In the genomic region with DNA sequence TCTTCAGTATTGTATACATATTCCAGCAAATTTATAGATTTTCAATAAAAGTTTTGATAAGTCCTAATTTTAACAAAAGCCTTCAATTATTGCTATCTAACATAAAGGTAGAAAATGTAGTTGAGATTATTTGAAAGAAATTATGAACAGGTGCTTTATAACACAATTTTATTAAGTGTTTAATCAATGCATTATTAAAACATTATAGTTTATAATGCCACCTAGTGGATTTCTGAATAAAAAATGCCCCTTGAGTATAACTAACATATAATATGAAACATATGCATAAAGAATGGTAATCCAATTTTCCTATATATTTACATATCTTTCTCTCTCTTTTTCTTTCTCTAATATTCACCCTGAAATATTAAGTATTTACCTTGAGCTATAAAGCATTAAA, we compare ENCODE assay signal across 13 cellular contexts.
DNase-seq lines count a peak whose midpoint lies in the region; ATAC-seq, FAIRE-seq and TF ChIP-seq lines count a peak whose summit lies in the region.
"Had no signal": no experiment of that assay in that cellular context is flagged by ENCODE, and none has a peak within 500 bp of the region (broad histone marks: within the 10 kb centered on the region; RNA-seq: fewer than 3 reads in every experiment).

No MANE protein-coding gene starts in this region.

- TF ChIP-seq CTCF in cardiac muscle cell (IDR thresholded peaks at IDR 0.05; ENCODE audit: low read depth, low read length) (peak; percentile 18), endothelial cell of umbilical vein (IDR thresholded peaks at IDR 0.05; ENCODE audit: extremely low read depth in 1 of 2, insufficient read depth in 1 of 2, low read depth in 1 of 2, low read length in 2 of 2) (no peak), smooth muscle cell (IDR thresholded peaks at IDR 0.05; ENCODE audit: borderline replicate concordance, insufficient read depth, poor library complexity, severe bottlenecking) (peak; percentile 40), transverse colon (IDR thresholded peaks at IDR 0.05) (peak in 2 of 5 experiments; percentile 13 to 20), H9 (conservative IDR thresholded peaks at IDR 0.05) (no peak), brain microvascular endothelial cell (IDR thresholded peaks at IDR 0.05; ENCODE audit: low read depth, low read length, missing control alignments) (no peak)

- H3K56ac ChIP-seq in H9 (ENCODE audit: insufficient read length, low read depth, low read length) = no peak overlapping the region

- no peak overlapping the region for H2AK5ac ChIP-seq in H9 (ENCODE audit: insufficient read length, low read length)

- H3K36me3 Mint-ChIP-seq in H9 (ENCODE audit: insufficient read depth in 1 of 3, low read depth in 3 of 3) = peaks cover 0 to 13% (median 8%) of the 10 kb centered on the region in 3 experiments; a peak in 4 of 7 replicates

- no peaks in the 10 kb centered on the region for H3K4me1 ChIP-seq in cardiac muscle cell (ENCODE audit: low read depth)
- no peaks in the 10 kb centered on the region for H3K4me1 ChIP-seq in endothelial cell of umbilical vein (ENCODE audit: control insufficient read depth, extremely low read depth, insufficient read depth, low read length)
- no peaks in the 10 kb centered on the region for H3K4me1 ChIP-seq in smooth muscle cell (ENCODE audit: low read depth)
- no peaks in the 10 kb centered on the region for H3K4me1 ChIP-seq in transverse colon
- H3K4me1 ChIP-seq in H9 (ENCODE audit: insufficient read depth, low read length) = no peaks in the 10 kb centered on the region; the same call in 1 of the 2 replicates

- intact Hi-C loops in left cardiac atrium (cut with DNase I) (loop anchor here in 1 of 2 donors (5.0 kb wide), 1 partner anchor 1710 kb away; a partner anchor contains a TSS), endothelial cell of umbilical vein (cut with micrococcal nuclease) (loop anchor here (1.0 to 5.0 kb wide), 3 partner anchors 571 to 1712 kb away; no protein-coding TSS in a partner anchor), transverse colon (cut with DNase I; ENCODE audit: low total_unique reads) (no loop called here)

- DNase-seq in cardiac muscle cell (ENCODE audit: low read depth in 1 of 2, low spot score in 1 of 2) (peak in 1 of 2 donors; percentile 11), left cardiac atrium (no peak), NCI-H748 (lab: John Stamatoyannopoulos, UW; ENCODE audit: unreplicated experiment) (peak; percentile 36), endothelial cell of umbilical vein (ENCODE audit: low read depth, low spot score) (peak; percentile 2), smooth muscle cell (lab: John Stamatoyannopoulos, UW; ENCODE audit: unreplicated experiment) (no peak), transverse colon (no peak), H9 (no peak), brain microvascular endothelial cell (no peak)
- DNase-seq: central memory CD4-positive, alpha-beta T cell; naive thymus-derived CD8-positive, alpha-beta T cell; NCI-H774; stimulated activated CD4-positive, alpha-beta T cell treated with anti-CD3 and anti-CD28 coated beads, Interleukin-1b, Interleukin-23, amount 100 ng/mL, for 48 hours; stimulated activated naive CD8-positive, alpha-beta T cell treated with anti-CD3 and anti-CD28 coated beads, Interleukin-15, amount 100 ng/mL, for 72 hours had no signal

- no peak for TF ChIP-seq EP300 in transverse colon (IDR thresholded peaks at IDR 0.05; ENCODE audit: low read depth)

- H3K4me2 ChIP-seq in endothelial cell of umbilical vein (ENCODE audit: insufficient read depth, low read length) (no peak overlapping the region), smooth muscle cell (no peak overlapping the region), H9 (ENCODE audit: insufficient read depth, insufficient read length, low read length) (no peak overlapping the region)

- no peak overlapping the region for H2BK12ac ChIP-seq in H9 (ENCODE audit: insufficient read length, low read depth, low read length)

- no peaks in the 10 kb centered on the region for H3F3A ChIP-seq in smooth muscle cell (ENCODE audit: low read depth)

- H2AFZ ChIP-seq in endothelial cell of umbilical vein (ENCODE audit: low read depth, low read length) = no peak overlapping the region
- no peak overlapping the region for H2AFZ ChIP-seq in smooth muscle cell (ENCODE audit: low read depth)
- no peak overlapping the region for H2AFZ ChIP-seq in H9 (ENCODE audit: low read length)

- no peaks in the 10 kb centered on the region for H3K9me1 ChIP-seq in endothelial cell of umbilical vein (replicated peaks; ENCODE audit: control insufficient read depth, extremely low read depth, insufficient read depth, low read length)

- no peak overlapping the region for H4K8ac ChIP-seq in H9 (replicated peaks; ENCODE audit: insufficient read length, low read depth, low read length)

- H3K27me3 Mint-ChIP-seq in H9 (ENCODE audit: low read depth) = no peaks in the 10 kb centered on the region
- H3K27me3 Mint-ChIP-seq: stimulated activated naive CD8-positive, alpha-beta T cell treated with anti-CD3 and anti-CD28 coated beads, Interleukin-15, amount 100 ng/mL, for 72 hours had no signal

- no peak overlapping the region for H3K18ac ChIP-seq in H9 (ENCODE audit: insufficient read length, low read depth, low read length)

- H4K5ac ChIP-seq in H9 (ENCODE audit: insufficient read length, low read depth, low read length) = no peak overlapping the region

- H3K36me3 ChIP-seq in cardiac muscle cell (no peaks in the 10 kb centered on the region), endothelial cell of umbilical vein (ENCODE audit: control insufficient read depth in 2 of 2, extremely low read depth in 1 of 2, insufficient read depth in 2 of 2, low read length in 2 of 2) (no peaks in the 10 kb centered on the region), smooth muscle cell (ENCODE audit: low read depth) (no peaks in the 10 kb centered on the region), transverse colon (no peaks in the 10 kb centered on the region), brain microvascular endothelial cell (replicated peaks) (no peaks in the 10 kb centered on the region)

- H3K79me2 ChIP-seq in endothelial cell of umbilical vein (ENCODE audit: control insufficient read depth, insufficient read depth, low read length) = no peaks in the 10 kb centered on the region
- H3K79me2 ChIP-seq in smooth muscle cell (ENCODE audit: low read depth) = no peaks in the 10 kb centered on the region
- no peaks in the 10 kb centered on the region for H3K79me2 ChIP-seq in H9 (ENCODE audit: insufficient read depth, low read length)

- in situ Hi-C loops in transverse colon (cut with MboI; ENCODE audit: low pct_ligation_motif_present in 1 of 4, low pct_unique_long_range_greater_than_20kb in 1 of 4, low sequenced_read_pairs in 3 of 4) = no loop called here
- in situ Hi-C loops in brain microvascular endothelial cell (cut with HindIII; ENCODE audit: low pct_ligation_motif_present, low sequenced_read_pairs) = no loop called here

- no peak overlapping the region for H3K23ac ChIP-seq in H9 (ENCODE audit: insufficient read length, low read depth, low read length)

- no peak overlapping the region for H3K4ac ChIP-seq in H9 (ENCODE audit: low read depth, low read length)

- no peaks in the 10 kb centered on the region for H3K79me1 ChIP-seq in H9 (ENCODE audit: insufficient read depth, low read depth, low read length, poor library complexity, severe bottlenecking)

- no peak overlapping the region for H3K4me3 Mint-ChIP-seq in H9
- H3K4me3 Mint-ChIP-seq: naive thymus-derived CD8-positive, alpha-beta T cell; stimulated activated naive CD8-positive, alpha-beta T cell treated with anti-CD3 and anti-CD28 coated beads, Interleukin-15, amount 100 ng/mL, for 72 hours had no signal

- H4K91ac ChIP-seq in H9 (ENCODE audit: insufficient read length, low read depth, low read length) = no peak overlapping the region

- H3K14ac ChIP-seq in H9 (ENCODE audit: insufficient read depth, low read length) = no peak overlapping the region

- H3K4me1 Mint-ChIP-seq in H9 = peaks cover 13 to 16% of the 10 kb centered on the region in 2 experiments
- H3K4me1 Mint-ChIP-seq: naive thymus-derived CD8-positive, alpha-beta T cell; stimulated activated naive CD8-positive, alpha-beta T cell treated with anti-CD3 and anti-CD28 coated beads, Interleukin-15, amount 100 ng/mL, for 72 hours had no signal

- CTCF ChIA-PET in endothelial cell of umbilical vein (lab: Charles Lee) = interaction anchor here (0.7 to 2.6 kb wide), 6 partner anchors 571 to 1871 kb away, joined by 3 to 33 read pairs (median 4); a partner anchor contains a TSS

- H3K9me3 ChIP-seq in cardiac muscle cell (ENCODE audit: low read depth) (no peaks in the 10 kb centered on the region), endothelial cell of umbilical vein (replicated peaks; ENCODE audit: control insufficient read depth, insufficient read depth, low read length) (no peaks in the 10 kb centered on the region), smooth muscle cell (replicated peaks; ENCODE audit: low read depth) (no peaks in the 10 kb centered on the region), transverse colon (no peaks in the 10 kb centered on the region), H9 (ENCODE audit: control insufficient read depth, low read depth, low read length) (no peaks in the 10 kb centered on the region)

- no peak for ATAC-seq in left cardiac atrium
- ATAC-seq: naive thymus-derived CD8-positive, alpha-beta T cell; stimulated activated naive CD8-positive, alpha-beta T cell treated with anti-CD3 and anti-CD28 coated beads, Interleukin-15, amount 100 ng/mL, for 72 hours had no signal

- no peak overlapping the region for H3K27ac Mint-ChIP-seq in H9
- H3K27ac Mint-ChIP-seq: naive thymus-derived CD8-positive, alpha-beta T cell; stimulated activated naive CD8-positive, alpha-beta T cell treated with anti-CD3 and anti-CD28 coated beads, Interleukin-15, amount 100 ng/mL, for 72 hours had no signal

- H3K27me3 ChIP-seq in cardiac muscle cell (no peaks in the 10 kb centered on the region), endothelial cell of umbilical vein (ENCODE audit: control insufficient read depth in 2 of 2, insufficient read depth in 2 of 2, low read length in 2 of 2) (no peaks in the 10 kb centered on the region), smooth muscle cell (ENCODE audit: low read depth) (no peaks in the 10 kb centered on the region), transverse colon (no peaks in the 10 kb centered on the region), H9 (ENCODE audit: insufficient read depth, low read length) (no peaks in the 10 kb centered on the region), brain microvascular endothelial cell (replicated peaks) (no peaks in the 10 kb centered on the region)

- H3K9ac ChIP-seq in endothelial cell of umbilical vein (replicated peaks; ENCODE audit: extremely low read depth, insufficient read depth, low read length) = no peak overlapping the region
- no peak overlapping the region for H3K9ac ChIP-seq in smooth muscle cell (ENCODE audit: low read depth)
- H3K9ac ChIP-seq in H9 (ENCODE audit: extremely low read depth, insufficient read length, low read length) = no peak overlapping the region

- H3K27ac ChIP-seq in cardiac muscle cell (no peak overlapping the region), endothelial cell of umbilical vein (ENCODE audit: insufficient read depth, low read depth, low read length) (no peak overlapping the region), smooth muscle cell (ENCODE audit: low read depth) (no peak overlapping the region), transverse colon (no peak overlapping the region), H9 (ENCODE audit: insufficient read length, low read depth, low read length) (no peak overlapping the region), brain microvascular endothelial cell (no peak overlapping the region)

- dilution Hi-C loops in endothelial cell of umbilical vein (cut with MboI; ENCODE audit: extremely low pct_ligation_motif_present, low sequenced_read_pairs) = no loop called here

- no peak overlapping the region for H2BK5ac ChIP-seq in H9 (ENCODE audit: insufficient read length, low read length)

- POLR2A ChIA-PET in endothelial cell of umbilical vein (lab: Charles Lee) = no interaction called here

- no peaks in the 10 kb centered on the region for H3K23me2 ChIP-seq in H9 (ENCODE audit: insufficient read length, low read depth, low read length, poor library complexity, severe bottlenecking)

- TF ChIP-seq POLR2A in endothelial cell of umbilical vein (IDR thresholded peaks at IDR 0.05; ENCODE audit: low read depth, low read length) = no peak
- no peak for TF ChIP-seq POLR2A in transverse colon (IDR thresholded peaks at IDR 0.05)

- no peaks in the 10 kb centered on the region for H4K20me1 ChIP-seq in endothelial cell of umbilical vein (replicated peaks; ENCODE audit: control insufficient read depth, extremely low read depth, insufficient read depth, low read length)
- H4K20me1 ChIP-seq in smooth muscle cell (ENCODE audit: low read depth) = no peaks in the 10 kb centered on the region
- H4K20me1 ChIP-seq in H9 (ENCODE audit: control insufficient read depth, insufficient read depth, insufficient read length) = no peaks in the 10 kb centered on the region

- no peak overlapping the region for H2BK20ac ChIP-seq in H9 (ENCODE audit: low read depth, low read length, poor library complexity, severe bottlenecking)

- peaks cover 7 to 8% of the 10 kb centered on the region in 2 experiments for H3K9me3 Mint-ChIP-seq in H9
- H3K9me3 Mint-ChIP-seq: stimulated activated naive CD8-positive, alpha-beta T cell treated with anti-CD3 and anti-CD28 coated beads, Interleukin-15, amount 100 ng/mL, for 72 hours had no signal

- BruUV-seq in endothelial cell of umbilical vein (replicated peaks; lab: Mats Ljungman, UMichigan) = no TSS peak

- no peak overlapping the region for H3T11ph ChIP-seq in H9 (ENCODE audit: low read length)

- H2BK15ac ChIP-seq in H9 (ENCODE audit: low read depth, low read length) = no peak overlapping the region

- FAIRE-seq in endothelial cell of umbilical vein (lab: Jason Lieb, UNC) = no peak

- H3K4me3 ChIP-seq in cardiac muscle cell = no peak overlapping the region
- no peak overlapping the region for H3K4me3 ChIP-seq in endothelial cell of umbilical vein (replicated peaks in 1 of 3; ENCODE audit: insufficient read depth in 1 of 3, low read depth in 1 of 3, low read length in 3 of 3)
- H3K4me3 ChIP-seq in smooth muscle cell = no peak overlapping the region
- H3K4me3 ChIP-seq in transverse colon = no peak overlapping the region
- H3K4me3 ChIP-seq in brain microvascular endothelial cell (ENCODE audit: low read depth, low read length) = no peak overlapping the region

- H2BK120ac ChIP-seq in H9 (ENCODE audit: low read depth, low read length, poor library complexity, severe bottlenecking) = no peak overlapping the region

Comparison
In these comparisons a context has a peak if more than half of its experiments do, and no peak if none do; other contexts are left out.
1. DNase-seq: peak in NCI-H748 (single experiment) and endothelial cell of umbilical vein (single experiment); none in left cardiac atrium (single experiment), smooth muscle cell (single experiment), transverse colon (single experiment), H9 (single experiment) and brain microvascular endothelial cell (single experiment).
2. CTCF ChIP-seq: peak in cardiac muscle cell (single experiment) and smooth muscle cell (single experiment); none in endothelial cell of umbilical vein (0 of 2), H9 (single experiment) and brain microvascular endothelial cell (single experiment).